Comparison of ENCODE assay signal across 28 cellular contexts in the genomic region with DNA sequence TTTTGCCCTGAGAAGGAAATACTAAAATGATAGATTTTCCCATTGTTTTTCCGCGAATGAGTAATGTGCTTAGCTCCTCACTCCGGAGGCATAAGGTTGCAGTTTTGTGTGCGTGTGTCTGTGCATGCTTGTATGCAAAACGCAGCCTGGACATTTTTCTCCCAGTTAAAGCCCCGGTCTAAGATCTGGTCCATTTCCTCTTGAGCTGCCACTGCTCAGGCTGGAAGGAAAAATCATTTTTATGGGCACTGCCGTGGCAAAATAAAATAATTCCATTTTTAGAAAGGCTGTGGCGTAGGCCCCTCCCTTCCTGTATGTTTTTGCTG.
DNase-seq lines count a peak whose midpoint lies in the region; ATAC-seq, FAIRE-seq and TF ChIP-seq lines count a peak whose summit lies in the region.
"Had no signal": no experiment of that assay in that cellular context is flagged by ENCODE, and none has a peak within 500 bp of the region (broad histone marks: within the 10 kb centered on the region; RNA-seq: fewer than 3 reads in every experiment).

No MANE protein-coding gene starts in this region.

- H4K5ac ChIP-seq in H1 (ENCODE audit: insufficient read length, low read depth, low read length): no peak overlapping the region

- no peak overlapping the region for H2AFZ ChIP-seq in H1 (ENCODE audit: low read length)
- H2AFZ ChIP-seq: GM23248, PC-9 had no signal

- TF ChIP-seq POLR2A in H1 (IDR thresholded peaks at IDR 0.05; ENCODE audit: control extremely low read depth in 1 of 2, low read depth in 2 of 2, low read length in 2 of 2): no peak

- H2BK120ac ChIP-seq in H1 (replicated peaks; ENCODE audit: low read depth, low read length): no peak overlapping the region

- H3K9ac ChIP-seq in BLaER1 (no peak overlapping the region), SK-N-MC (ENCODE audit: insufficient read length) (no peak overlapping the region), H1 (replicated peaks in 1 of 4; ENCODE audit: extremely low read depth in 1 of 4, low read depth in 3 of 4, low read length in 3 of 4) (no peak overlapping the region)
- H3K9ac ChIP-seq: GM23248 had no signal

- 89% methylated on average over 8 of the region's 8 CpGs; no CpG with 5 or more reads in 1 of the 2 experiments for WGBS in H1 (ENCODE audit: extremely low coverage in 1 of 2, insufficient coverage in 1 of 2, insufficient read length in 1 of 2, insufficient replicate concordance in 2 of 2, low coverage in 1 of 2, low lambda C conversion rate in 2 of 2, missing lambda C conversion rate in 1 of 2), 2 experiments

- peak overlapping the region; percentile 38 for H3K4me2 ChIP-seq in BLaER1
- no peak overlapping the region for H3K4me2 ChIP-seq in H1 (ENCODE audit: insufficient read depth in 1 of 2, low read depth in 2 of 2, low read length in 2 of 2)
- H3K4me2 ChIP-seq: PC-9 had no signal

- no peaks in the 10 kb centered on the region for H3K9me3 Mint-ChIP-seq in osteocyte (ENCODE audit: unreplicated experiment)
- H3K9me3 Mint-ChIP-seq in T-cell: no peaks in the 10 kb centered on the region

- CTCF ChIA-PET in H1 (lab: Charles Lee; ENCODE audit: partially characterized antibody): interaction anchor here (2.8 kb wide), 1 partner anchor 43 kb away, joined by 9 read pairs; no protein-coding TSS in a partner anchor
- CTCF ChIA-PET in T-cell (lab: Charles Lee): no interaction called here

- no peaks in the 10 kb centered on the region for H3K27me3 Mint-ChIP-seq in osteocyte (ENCODE audit: unreplicated experiment)
- peaks cover 8 to 13% of the 10 kb centered on the region in 2 donors for H3K27me3 Mint-ChIP-seq in T-cell

- no peaks in the 10 kb centered on the region for H4K20me1 ChIP-seq in BLaER1
- no peaks in the 10 kb centered on the region for H4K20me1 ChIP-seq in H1 (replicated peaks in 1 of 2; ENCODE audit: control insufficient read depth in 1 of 2, insufficient read depth in 2 of 2, low read length in 2 of 2)

- no peak overlapping the region for H2BK20ac ChIP-seq in H1 (ENCODE audit: low read length)

- H3K36me3 ChIP-seq in BLaER1 (no peaks in the 10 kb centered on the region), SK-N-MC (ENCODE audit: insufficient read depth, low read length) (no peaks in the 10 kb centered on the region), H1 (ENCODE audit: control insufficient read depth in 2 of 4, insufficient read depth in 4 of 4, low read length in 3 of 4) (no peaks in the 10 kb centered on the region)
- H3K36me3 ChIP-seq: BE2C, SJCRH30 had no signal

- no peak overlapping the region for H2BK12ac ChIP-seq in H1 (ENCODE audit: low read depth, low read length)

- H3K27ac Mint-ChIP-seq in osteocyte (ENCODE audit: unreplicated experiment): peak overlapping the region; percentile 69
- no peak overlapping the region for H3K27ac Mint-ChIP-seq in T-cell
- H3K27ac Mint-ChIP-seq: CD4-positive, CD25-positive, alpha-beta regulatory T cell had no signal

- H3K56ac ChIP-seq in H1 (replicated peaks; ENCODE audit: insufficient read length, low read depth, low read length): no peak overlapping the region

- H4K8ac ChIP-seq in H1 (ENCODE audit: extremely low read depth, insufficient read depth, low read length): no peak overlapping the region

- ATAC-seq in T-cell (replicated peaks in 1 of 4) (no peak), HG03457 (IDR thresholded peaks at IDR 0.05; ENCODE audit: unreplicated experiment) (no peak)
- ATAC-seq: Right ventricle myocardium inferior had no signal

- no peak for TF ChIP-seq EP300 in H1 (IDR thresholded peaks at IDR 0.05; ENCODE audit: borderline replicate concordance in 1 of 2, low read depth in 2 of 2, low read length in 2 of 2)

- no peak overlapping the region for H2AK5ac ChIP-seq in H1 (ENCODE audit: low read depth, low read length)

- H3K9me3 ChIP-seq in BLaER1: no peaks in the 10 kb centered on the region
- H3K9me3 ChIP-seq in SK-N-MC (ENCODE audit: low read depth, low read length): no peaks in the 10 kb centered on the region
- H3K9me3 ChIP-seq in H1 (ENCODE audit: insufficient read depth in 2 of 2, low read depth in 1 of 2, low read length in 1 of 2): no peaks in the 10 kb centered on the region
- H3K9me3 ChIP-seq: BE2C, SJCRH30 had no signal

- H3K27me3 ChIP-seq in BLaER1: no peaks in the 10 kb centered on the region
- no peaks in the 10 kb centered on the region for H3K27me3 ChIP-seq in H1 (replicated peaks in 1 of 4; ENCODE audit: control insufficient read depth in 3 of 4, extremely low read depth in 1 of 4, insufficient read depth in 3 of 4, low read length in 3 of 4)
- H3K27me3 ChIP-seq: BE2C, SJCRH30 had no signal

- peak overlapping the region; percentile 12 for H4K91ac ChIP-seq in H1 (replicated peaks; ENCODE audit: insufficient read length, low read length)

- H3K23me2 ChIP-seq in H1 (ENCODE audit: low read depth, low read length): no peaks in the 10 kb centered on the region

- no peak overlapping the region for H3K4ac ChIP-seq in H1 (replicated peaks; ENCODE audit: insufficient read length, low read depth, low read length)

- H3K4me3 ChIP-seq in BLaER1 (no peak overlapping the region), SK-N-MC (peak overlapping the region; percentile 18; the same call in 1 of the 2 replicates), H1 (ENCODE audit: extremely low read depth in 1 of 4, insufficient read depth in 2 of 4, low read depth in 3 of 4, low read length in 4 of 4) (no peak overlapping the region)
- H3K4me3 ChIP-seq: GM23248, PC-9, SJCRH30 had no signal

- H3K4me1 ChIP-seq in BLaER1: peaks cover 20% of the 10 kb centered on the region
- peaks cover 0 to 11% (median 3%) of the 10 kb centered on the region in 4 experiments; a peak in 3 of 7 replicates for H3K4me1 ChIP-seq in H1 (replicated peaks in 1 of 4; ENCODE audit: control insufficient read depth in 3 of 4, insufficient read depth in 4 of 4, low read length in 3 of 4)
- H3K4me1 ChIP-seq: BE2C, SJCRH30 had no signal

- TF ChIP-seq CTCF in H1 (IDR thresholded peaks at IDR 0.05; ENCODE audit: control extremely low read depth in 1 of 3, insufficient read depth in 1 of 3, low read depth in 1 of 3, low read length in 3 of 3): no peak
- TF ChIP-seq CTCF in osteocyte (IDR thresholded peaks at IDR 0.05): no peak

- no peak overlapping the region for H3K4me3 Mint-ChIP-seq in osteocyte (ENCODE audit: unreplicated experiment)
- no peak overlapping the region for H3K4me3 Mint-ChIP-seq in T-cell
- H3K4me3 Mint-ChIP-seq: CD4-positive, CD25-positive, alpha-beta regulatory T cell had no signal

- no peak for FAIRE-seq in H1 (lab: Jason Lieb, UNC)
- FAIRE-seq: GM19239 had no signal

- H3K14ac ChIP-seq in H1 (ENCODE audit: insufficient read length): no peak overlapping the region

- H3K36me3 Mint-ChIP-seq in osteocyte (ENCODE audit: unreplicated experiment) (peaks cover 2% of the 10 kb centered on the region), T-cell (no peaks in the 10 kb centered on the region)
- H3K36me3 Mint-ChIP-seq: CD4-positive, CD25-positive, alpha-beta regulatory T cell had no signal

- no peak overlapping the region for H3K23ac ChIP-seq in H1 (ENCODE audit: insufficient read length)

- peaks cover 35% of the 10 kb centered on the region for H3K4me1 Mint-ChIP-seq in osteocyte (ENCODE audit: unreplicated experiment)
- H3K4me1 Mint-ChIP-seq in T-cell: no peaks in the 10 kb centered on the region
- H3K4me1 Mint-ChIP-seq: CD4-positive, CD25-positive, alpha-beta regulatory T cell had no signal

- no peak overlapping the region for H2BK15ac ChIP-seq in H1 (ENCODE audit: low read length)

- POLR2A ChIA-PET in H1 (lab: Charles Lee; ENCODE audit: partially characterized antibody): no interaction called here
- POLR2A ChIA-PET in T-cell (lab: Charles Lee): no interaction called here

- H3K79me2 ChIP-seq in H1 (ENCODE audit: control insufficient read depth in 1 of 2, insufficient read depth in 2 of 2, low read length in 2 of 2): no peaks in the 10 kb centered on the region

- no peak overlapping the region for H3K18ac ChIP-seq in H1 (ENCODE audit: extremely low read depth, low read length)

- H3K79me1 ChIP-seq in H1 (ENCODE audit: low read depth, low read length): no peaks in the 10 kb centered on the region

- no peak overlapping the region for H3K27ac ChIP-seq in BLaER1
- peak overlapping the region; percentile 13; the same call in 1 of the 2 replicates for H3K27ac ChIP-seq in SK-N-MC
- H3K27ac ChIP-seq in H1 (ENCODE audit: low read depth, low read length): no peak overlapping the region
- H3K27ac ChIP-seq: GM23248, PC-9, SJCRH30 had no signal

- no peak for TF ChIP-seq RAD21 in H1 (IDR thresholded peaks at IDR 0.05 in 1 of 2, conservative IDR thresholded peaks at IDR 0.05 in 1 of 2; ENCODE audit: low read depth in 2 of 2, low read length in 2 of 2)

- no peak overlapping the region for H2BK5ac ChIP-seq in H1 (ENCODE audit: low read depth, low read length)

- DNase-seq in SK-N-MC (ENCODE audit: low read depth, low spot score): no peak
- DNase-seq in H1 (ENCODE audit: low read depth in 1 of 2, low spot score in 2 of 2): peak in 1 of 2 experiments; percentile 31
- no peak for DNase-seq in osteocyte (ENCODE audit: extremely low spot score, unreplicated experiment)
- DNase-seq in activated CD4-positive, alpha-beta T cell treated with anti-CD3 and anti-CD28 coated beads, Interleukin-2, amount 50 U/mL, for 1 hour: no peak
- no peak for DNase-seq in T-cell
- DNase-seq in NCI-H1092 treated with DMSO at 0.1 percent for 48 hours (lab: John Stamatoyannopoulos, UW): no peak
- DNase-seq: 8988T; ACHN; BE2C; CD4-positive, CD25-positive, alpha-beta regulatory T cell; DMS153; DND-41; GM23248; HCEC 1CT; Karpas-422; NCI-H1092; NCI-H1436 treated with DMSO at 0.1 percent for 48 hours; NCI-H187 treated with DMSO at 0.1 percent for 48 hours; NCI-H2107; NCI-H524; NCI-H774; NK-92 treated with Interleukin-12 subunit alpha and Interleukin-12 subunit beta, amount 100 ng/mL, for 24 hours; PC-9; SJCRH30 had no signal

TF ChIP-seq in H1, 55 proteins besides CTCF, POLR2A, EP300 and RAD21:
- TF ChIP-seq HDAC6 (IDR thresholded peaks at IDR 0.05; ENCODE audit: low read depth, low read length): no peak
- no peak for TF ChIP-seq CHD1 (IDR thresholded peaks at IDR 0.05; ENCODE audit: low read depth, low read length)
- no peak for TF ChIP-seq TCF12 (IDR thresholded peaks at IDR 0.05; ENCODE audit: low read depth, low read length)
- no peak for TF ChIP-seq NRF1 (IDR thresholded peaks at IDR 0.05; ENCODE audit: low read depth, low read length)
- no peak for TF ChIP-seq EZH2 (IDR thresholded peaks at IDR 0.05; ENCODE audit: low read depth, low read length, severe bottlenecking)
- no peak for TF ChIP-seq FOSL1 (IDR thresholded peaks at IDR 0.05; ENCODE audit: insufficient read depth, low read depth, low read length)
